In genomic region chr10:74586088-74586585, GRCh38 we compare ENCODE assay signal across 8 cellular contexts.
A peak's percentile ranks its signal among the peaks of the same experiment; 100 is the strongest.
DNase-seq lines count a peak whose midpoint lies in the region; TF ChIP-seq lines count a peak whose summit lies in the region.

No MANE protein-coding gene starts in this region.

- no peak overlapping the region for H3K4me3 ChIP-seq in Caco-2 (ENCODE audit: low read depth, low read length)
- H3K4me3 ChIP-seq in HEK293 (ENCODE audit: low read depth, low read length): no peak overlapping the region

- peaks cover 14% of the 10 kb centered on the region for H3K4me1 Mint-ChIP-seq in Caco-2 (ENCODE audit: low read depth, unreplicated experiment)

- no peaks in the 10 kb centered on the region for H3K9me3 Mint-ChIP-seq in Caco-2 (ENCODE audit: unreplicated experiment)

- intact Hi-C loops in Caco-2 (cut with micrococcal nuclease; ENCODE audit: unreplicated experiment): no loop called here

- POLR2A ChIA-PET in Caco-2 (lab: Charles Lee): no interaction called here
- POLR2A ChIA-PET in HEK293 (lab: Yijun Ruan, JAX): no interaction called here

- TF ChIP-seq CTCF in Caco-2 (IDR thresholded peaks at IDR 0.05; ENCODE audit: insufficient read depth in 1 of 2, low read depth in 1 of 2, low read length in 1 of 2, severe bottlenecking in 1 of 2, unreplicated experiment in 1 of 2) (no peak), HEK293 (tag by site-specific recombination; IDR thresholded peaks at IDR 0.05) (no peak)

- H3K9me3 ChIP-seq in Caco-2 (no peaks in the 10 kb centered on the region), HEK293 (ENCODE audit: control insufficient read depth, insufficient read depth, low read depth, low read length) (no peaks in the 10 kb centered on the region)

- BruUV-seq in Caco-2 (replicated peaks; lab: Mats Ljungman, UMichigan): no TSS peak

- no peak for DNase-seq in Caco-2
- peak; percentile 23 for DNase-seq in T-helper 9 cell
- peak; percentile 24 for DNase-seq in pons (ENCODE audit: low spot score)
- DNase-seq in GM03348 (ENCODE audit: low spot score): no peak
- no peak for DNase-seq in middle frontal gyrus (ENCODE audit: extremely low spot score, low spot score)
- no peak for DNase-seq in germinal center (ENCODE audit: low spot score)

- peak overlapping the region; percentile 89 for H3K27ac ChIP-seq in HEK293 (ENCODE audit: extremely low read depth, low read depth, low read length)
- peak overlapping the region; percentile 15 for H3K27ac ChIP-seq in cingulate gyrus (ENCODE audit: low read depth, low read length)

- H3K27me3 ChIP-seq in Caco-2 (replicated peaks; ENCODE audit: control insufficient read depth, insufficient read depth, low read length): no peaks in the 10 kb centered on the region

- H3K4me3 Mint-ChIP-seq in Caco-2 (ENCODE audit: unreplicated experiment): peak overlapping the region; percentile 5

- H3K4me1 ChIP-seq in Caco-2 (peaks cover 11% of the 10 kb centered on the region), HEK293 (ENCODE audit: control insufficient read depth, insufficient read depth, low read length) (peaks cover 25% of the 10 kb centered on the region)

- CTCF ChIA-PET in Caco-2 (lab: Charles Lee) (no interaction called here), HEK293 (lab: Yijun Ruan, JAX) (interaction anchor here (0.9 kb wide), 1 partner anchor 27 kb away, joined by 3 read pairs; no protein-coding TSS in a partner anchor)

- H3K27ac Mint-ChIP-seq in Caco-2 (ENCODE audit: unreplicated experiment): peak overlapping the region; percentile 25

- H3K27me3 Mint-ChIP-seq in Caco-2 (ENCODE audit: insufficient read depth, unreplicated experiment): no peaks in the 10 kb centered on the region

- H3K36me3 ChIP-seq in Caco-2 (ENCODE audit: control insufficient read depth, insufficient read depth, low read length) (no peaks in the 10 kb centered on the region), HEK293 (ENCODE audit: control insufficient read depth in 2 of 2, insufficient read depth in 1 of 2, low read length in 2 of 2) (no peaks in the 10 kb centered on the region)

- H3K36me3 Mint-ChIP-seq in Caco-2 (ENCODE audit: insufficient read depth, unreplicated experiment): peaks cover 5% of the 10 kb centered on the region

TF ChIP-seq in HEK293, 187 proteins besides CTCF, POLR2A, EP300 and RAD21:
- TF ChIP-seq ZNF19 (tag by site-specific recombination; IDR thresholded peaks at IDR 0.05; ENCODE audit: low read depth) (no peak), SETDB1 (IDR thresholded peaks at IDR 0.05; ENCODE audit: insufficient read length, low read length) (no peak), YY1 (tag by site-specific recombination; IDR thresholded peaks at IDR 0.05) (no peak), TCF7L2 (IDR thresholded peaks at IDR 0.05; ENCODE audit: borderline replicate concordance, low read depth, low read length) (peak; percentile 47; the same call in 1 of the 2 replicates), ZNF521 (tag by site-specific recombination; IDR thresholded peaks at IDR 0.05) (no peak), IKZF3 (tag by site-specific recombination; IDR thresholded peaks at IDR 0.05) (0 out of 2 replicates have a peak, but pooled peaks have one; percentile 42), ZXDB (tag by site-specific recombination; IDR thresholded peaks at IDR 0.05) (peak; percentile 6; the same call in 1 of the 2 replicates), ZFHX2 (tag by site-specific recombination; conservative IDR thresholded peaks at IDR 0.05) (peak; percentile 78), GFI1B (tag by site-specific recombination; IDR thresholded peaks at IDR 0.05) (0 out of 2 replicates have a peak, but pooled peaks have one; percentile 32), ZNF513 (tag by site-specific recombination; IDR thresholded peaks at IDR 0.05) (peak; percentile 81), EGR2 (tag by site-specific recombination; IDR thresholded peaks at IDR 0.05; ENCODE audit: low read depth) (peak; percentile 61; the same call in 1 of the 2 replicates), ZNF510 (tag by site-specific recombination; IDR thresholded peaks at IDR 0.05; ENCODE audit: insufficient replicate concordance) (peak; percentile 95)

Comparison
In these comparisons a context has a peak if more than half of its experiments do, and no peak if none do; other contexts are left out.
1. DNase-seq: peak in T-helper 9 cell (single experiment) and pons (single experiment); none in Caco-2 (0 of 2), GM03348 (single experiment), middle frontal gyrus (single experiment) and germinal center (single experiment).